Comparison of ENCODE assay signal across 8 cellular contexts in the genomic region with DNA sequence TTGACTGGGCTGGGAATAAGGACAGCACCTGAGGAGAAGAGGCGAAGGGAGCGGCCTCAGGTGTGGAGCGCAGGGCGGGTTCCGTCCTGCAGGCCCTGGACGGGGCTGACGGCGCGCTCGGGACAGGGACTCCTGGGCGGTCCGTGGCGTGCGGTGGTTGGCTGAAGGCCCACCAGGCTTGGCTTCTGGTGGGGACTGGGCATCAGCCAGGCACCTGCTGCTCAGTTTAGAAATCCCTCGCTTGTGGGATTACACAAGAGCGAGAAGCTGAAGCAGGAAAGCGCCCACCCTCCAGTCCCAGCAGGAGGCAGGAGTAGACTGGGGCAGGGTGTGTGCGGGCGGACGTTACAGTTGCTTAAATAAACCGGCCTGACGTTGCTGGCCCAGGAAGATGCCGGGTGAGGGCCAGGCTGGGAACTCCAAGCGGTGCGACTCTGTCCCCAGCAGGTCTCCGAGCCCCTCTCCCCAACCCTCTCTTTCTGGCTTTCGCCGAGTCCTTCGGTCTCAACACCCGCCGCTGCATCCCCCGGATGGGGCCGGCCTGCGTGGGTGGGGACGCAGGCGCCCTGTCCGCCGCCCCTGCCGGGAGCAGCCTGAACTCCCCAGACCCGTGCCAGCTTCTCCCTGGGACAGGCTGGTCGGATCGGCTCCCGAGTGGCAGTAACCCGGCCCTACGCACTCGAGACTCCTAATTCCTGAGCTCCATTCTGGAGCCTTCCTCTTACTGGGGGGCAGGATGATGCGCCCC. TPM values are rescaled to one million over a fixed set of nuclear protein-coding genes. Genes with fewer than 3 reads are reported as not detected.
DNase-seq lines count a peak whose midpoint lies in the region; ATAC-seq, FAIRE-seq and TF ChIP-seq lines count a peak whose summit lies in the region.

No MANE protein-coding gene starts in this region.

- 0 to 2% methylated on average over 20 to 32 of the region's 47 CpGs for WGBS in tibial nerve, 2 donors

- peak overlapping the region; percentile 85 for H3K4me3 ChIP-seq in fibroblast of pulmonary artery (replicated peaks; ENCODE audit: low read depth, low read length)
- H3K4me3 ChIP-seq in neural cell (ENCODE audit: low read length) = peak overlapping the region; percentile 98
- peak overlapping the region; percentile 53 to 91 (median 85) for H3K4me3 ChIP-seq in tibial nerve

- H3K4me2 ChIP-seq in neural cell (ENCODE audit: low read length) = peak overlapping the region; percentile 61

- peak; percentile 39 for TF ChIP-seq CTCF in D721Med (IDR thresholded peaks at IDR 0.05; ENCODE audit: insufficient read depth, missing control alignments)
- peak; percentile 46 for TF ChIP-seq CTCF in fibroblast of pulmonary artery (IDR thresholded peaks at IDR 0.05; ENCODE audit: low read length, missing control alignments)
- TF ChIP-seq CTCF in neural cell (IDR thresholded peaks at IDR 0.05; ENCODE audit: poor library complexity, severe bottlenecking) = peak; percentile 44
- TF ChIP-seq CTCF in tibial nerve (IDR thresholded peaks at IDR 0.05) = peak in 1 of 5 experiments; percentile 10

- H3K79me2 ChIP-seq in neural cell (replicated peaks; ENCODE audit: insufficient read depth, low read length) = no peaks in the 10 kb centered on the region

- DNase-seq in D721Med (ENCODE audit: insufficient read length, low spot score) (peak; percentile 57), fibroblast of pulmonary artery (ENCODE audit: low read depth) (peak; percentile 80), tibial nerve (ENCODE audit: low spot score in 2 of 2) (peak in 1 of 2 donors; percentile 35)
- peak; percentile 36 for DNase-seq in activated T-helper 9 cell treated with anti-CD3 and anti-CD28 coated beads, Interleukin-2, amount 50 U/mL, for 16 hours (ENCODE audit: low read depth)

- no peaks in the 10 kb centered on the region for H3K9me2 ChIP-seq in neural cell (ENCODE audit: insufficient read depth, low read length)

- no peak for TF ChIP-seq EP300 in neural cell (conservative IDR thresholded peaks at IDR 0.05; ENCODE audit: poor library complexity, severe bottlenecking)
- peak in 1 of 2 donors; percentile 35 for TF ChIP-seq EP300 in tibial nerve (IDR thresholded peaks at IDR 0.05)

- ATAC-seq in GM19438 (IDR thresholded peaks at IDR 0.05; ENCODE audit: low read depth, unreplicated experiment) (peak; percentile 40), HG03571 (IDR thresholded peaks at IDR 0.05; ENCODE audit: unreplicated experiment) (peak; percentile 31)

- H3K9ac ChIP-seq in neural cell (ENCODE audit: low read length) = peak overlapping the region; percentile 94

- TF ChIP-seq RAD21 in neural cell (conservative IDR thresholded peaks at IDR 0.05) = peak; percentile 16

- no peak for FAIRE-seq in D721Med (lab: Jason Lieb, UNC)

- TF ChIP-seq POLR2A in tibial nerve (IDR thresholded peaks at IDR 0.05) = no peak

- peak overlapping the region; percentile 80 for H3K27ac ChIP-seq in neural cell (ENCODE audit: low read length)
- H3K27ac ChIP-seq in tibial nerve = peak overlapping the region; percentile 74 to 97 (median 94)

- H3K27me3 ChIP-seq in neural cell (ENCODE audit: insufficient read depth, low read depth, low read length) (no peaks in the 10 kb centered on the region), tibial nerve (no peaks in the 10 kb centered on the region)

- H3K4me1 ChIP-seq in tibial nerve = peaks cover 0 to 42% (median 15%) of the 10 kb centered on the region in 4 donors

- H4K20me1 ChIP-seq in neural cell (ENCODE audit: insufficient read depth) = no peaks in the 10 kb centered on the region

- H3K9me3 ChIP-seq in neural cell (ENCODE audit: low read length) (no peaks in the 10 kb centered on the region), tibial nerve (no peaks in the 10 kb centered on the region)

- H3F3A ChIP-seq in neural cell (ENCODE audit: insufficient read depth, low read length, poor library complexity, severe bottlenecking) = no peaks in the 10 kb centered on the region

- peak overlapping the region; percentile 83 for H2AFZ ChIP-seq in neural cell (ENCODE audit: low read depth, low read length)

- H3K36me3 ChIP-seq in neural cell (ENCODE audit: insufficient read depth, low read length) (no peaks in the 10 kb centered on the region), tibial nerve (peaks cover 0 to 45% (median 0%) of the 10 kb centered on the region in 3 donors)

TF ChIP-seq in PFSK-1, 5 proteins besides CTCF, POLR2A, EP300 and RAD21 (continues in another document):
- TF ChIP-seq FOXP2 (optimal IDR thresholded peaks at IDR 0.05; ENCODE audit: borderline replicate concordance, extremely low read depth, extremely low read length, insufficient read depth) = no peak
- TF ChIP-seq TAF1 (IDR thresholded peaks at IDR 0.05; ENCODE audit: borderline replicate concordance, insufficient read depth, low read length) = 0 out of 2 replicates have a peak, but pooled peaks have one; percentile 10
- TF ChIP-seq POLR2AphosphoS5 (IDR thresholded peaks at IDR 0.05; ENCODE audit: low read depth, low read length) = peak; percentile 52
- TF ChIP-seq SIN3A (IDR thresholded peaks at IDR 0.05; ENCODE audit: borderline replicate concordance, insufficient read depth, low read length) = no peak; the same call in 1 of the 2 replicates

TF ChIP-seq in neural cell, 6 proteins besides CTCF, POLR2A, EP300 and RAD21:
- TF ChIP-seq EZH2 (IDR thresholded peaks at IDR 0.05; ENCODE audit: borderline replicate concordance, insufficient read depth, low read length, poor library complexity, severe bottlenecking) (no peak), MXI1 (conservative IDR thresholded peaks at IDR 0.05; ENCODE audit: poor library complexity, severe bottlenecking) (no peak), POLR2AphosphoS5 (IDR thresholded peaks at IDR 0.05) (no peak), TAF1 (IDR thresholded peaks at IDR 0.05; ENCODE audit: low read depth) (no peak), SMC3 (conservative IDR thresholded peaks at IDR 0.05; ENCODE audit: poor library complexity) (no peak)
- TF ChIP-seq, protein P1, sequence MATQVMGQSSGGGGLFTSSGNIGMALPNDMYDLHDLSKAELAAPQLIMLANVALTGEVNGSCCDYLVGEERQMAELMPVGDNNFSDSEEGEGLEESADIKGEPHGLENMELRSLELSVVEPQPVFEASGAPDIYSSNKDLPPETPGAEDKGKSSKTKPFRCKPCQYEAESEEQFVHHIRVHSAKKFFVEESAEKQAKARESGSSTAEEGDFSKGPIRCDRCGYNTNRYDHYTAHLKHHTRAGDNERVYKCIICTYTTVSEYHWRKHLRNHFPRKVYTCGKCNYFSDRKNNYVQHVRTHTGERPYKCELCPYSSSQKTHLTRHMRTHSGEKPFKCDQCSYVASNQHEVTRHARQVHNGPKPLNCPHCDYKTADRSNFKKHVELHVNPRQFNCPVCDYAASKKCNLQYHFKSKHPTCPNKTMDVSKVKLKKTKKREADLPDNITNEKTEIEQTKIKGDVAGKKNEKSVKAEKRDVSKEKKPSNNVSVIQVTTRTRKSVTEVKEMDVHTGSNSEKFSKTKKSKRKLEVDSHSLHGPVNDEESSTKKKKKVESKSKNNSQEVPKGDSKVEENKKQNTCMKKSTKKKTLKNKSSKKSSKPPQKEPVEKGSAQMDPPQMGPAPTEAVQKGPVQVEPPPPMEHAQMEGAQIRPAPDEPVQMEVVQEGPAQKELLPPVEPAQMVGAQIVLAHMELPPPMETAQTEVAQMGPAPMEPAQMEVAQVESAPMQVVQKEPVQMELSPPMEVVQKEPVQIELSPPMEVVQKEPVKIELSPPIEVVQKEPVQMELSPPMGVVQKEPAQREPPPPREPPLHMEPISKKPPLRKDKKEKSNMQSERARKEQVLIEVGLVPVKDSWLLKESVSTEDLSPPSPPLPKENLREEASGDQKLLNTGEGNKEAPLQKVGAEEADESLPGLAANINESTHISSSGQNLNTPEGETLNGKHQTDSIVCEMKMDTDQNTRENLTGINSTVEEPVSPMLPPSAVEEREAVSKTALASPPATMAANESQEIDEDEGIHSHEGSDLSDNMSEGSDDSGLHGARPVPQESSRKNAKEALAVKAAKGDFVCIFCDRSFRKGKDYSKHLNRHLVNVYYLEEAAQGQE (IDR thresholded peaks at IDR 0.05; ENCODE audit: borderline replicate concordance) = no peak
TF ChIP-seq in neural cell: peak in this region for 0.

RNA-seq across cellular contexts. Expression of a gene that starts 0.6 kb away (rescaled TPM):
- polyA plus RNA-seq in PFSK-1 (2012; ENCODE audit: insufficient read length, low read depth) = 31.3 TPM
- 27.7 and 35.2 TPM in 2 replicates for polyA plus RNA-seq in neural cell
- 21.1 and 27.3 TPM in 2 replicates for polyA minus RNA-seq in neural cell
- 10 to 100 TPM; 18.4 to 53.1 (median 41.0) TPM for total RNA-seq in tibial nerve

RNA-seq across cellular contexts. Expression of a gene that starts 8.7 kb away (rescaled TPM):
- 115 TPM for polyA plus RNA-seq in PFSK-1 (2012; ENCODE audit: insufficient read length, low read depth)
- 50.6 and 63.3 TPM in 2 replicates for polyA plus RNA-seq in neural cell
- polyA minus RNA-seq in neural cell = 34.3 and 34.6 TPM in 2 replicates
- 10 to 100 TPM; 31.2 to 36.6 (median 33.6) TPM for total RNA-seq in tibial nerve

RNA-seq across cellular contexts. Expression of a gene that starts 9.0 kb away (rescaled TPM):
- 56.9 TPM for polyA plus RNA-seq in PFSK-1 (2012; ENCODE audit: insufficient read length, low read depth)
- 15.7 and 19.6 TPM in 2 replicates for polyA plus RNA-seq in neural cell
- 19.2 and 21.2 TPM in 2 replicates for polyA minus RNA-seq in neural cell
- total RNA-seq in tibial nerve = 10 to 100 TPM; 45.5 to 66.0 (median 56.6) TPM

RNA-seq across cellular contexts. Expression of a gene that starts 18.8 kb away (rescaled TPM):
- polyA plus RNA-seq in PFSK-1 (2012; ENCODE audit: insufficient read length, low read depth) = 42.6 TPM
- polyA plus RNA-seq in neural cell = 9.6 and 13.8 TPM in 2 replicates
- 3.2 and 10.0 TPM in 2 replicates for polyA minus RNA-seq in neural cell
- total RNA-seq in tibial nerve = 10 to 100 TPM; 16.7 to 23.1 (median 20.1) TPM
